Comparison of ENCODE assay signal across 12 cellular contexts in the genomic region with DNA sequence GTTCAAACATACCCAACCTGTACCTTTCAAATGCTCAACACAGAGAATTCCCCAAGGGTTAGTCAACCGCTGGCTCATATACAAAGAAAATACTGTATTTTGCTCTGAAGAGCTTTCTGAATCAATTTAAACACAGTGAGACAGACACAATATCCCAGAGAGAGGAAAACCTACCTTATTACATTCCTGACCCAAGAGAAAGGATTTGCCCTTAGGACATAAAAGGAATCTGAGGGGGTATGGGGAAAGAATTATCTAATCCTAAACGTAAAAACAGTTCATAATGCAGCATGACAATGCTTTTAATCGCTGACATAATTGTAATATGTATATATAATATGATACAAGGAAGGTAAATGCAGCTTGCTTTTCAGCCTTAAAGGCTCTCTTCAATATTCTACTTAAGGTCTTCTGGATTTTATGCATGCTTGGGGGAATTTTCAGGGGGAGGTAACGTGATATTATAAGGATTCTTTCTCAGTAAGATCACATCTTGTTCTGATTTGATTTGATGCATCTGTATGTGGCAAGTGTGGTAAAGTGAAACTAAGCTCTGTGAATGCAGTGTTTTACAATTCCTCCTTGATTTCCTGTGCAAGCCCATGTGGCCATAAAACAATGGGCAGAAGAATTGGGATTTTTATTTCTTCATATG.
DNase-seq lines count a peak whose midpoint lies in the region; ATAC-seq, FAIRE-seq and TF ChIP-seq lines count a peak whose summit lies in the region.
"Had no signal": no experiment of that assay in that cellular context is flagged by ENCODE, and none has a peak within 500 bp of the region (broad histone marks: within the 10 kb centered on the region; RNA-seq: fewer than 3 reads in every experiment).

No MANE protein-coding gene starts in this region.

- CTCF ChIA-PET in mammary epithelial cell (lab: Charles Lee; ENCODE audit: low non-redundant PET): interaction anchor here (0.6 kb wide), 1 partner anchor 746 kb away, joined by 5 read pairs; no protein-coding TSS in a partner anchor

- H3K4me3 ChIP-seq in mammary epithelial cell (replicated peaks in 1 of 3; ENCODE audit: insufficient read depth in 1 of 3, low read depth in 2 of 3, low read length in 3 of 3): peak overlapping the region in 2 of 3 experiments; percentile 31
- H3K4me3 ChIP-seq in esophagus squamous epithelium: no peak overlapping the region

- H3K4me2 ChIP-seq in mammary epithelial cell (ENCODE audit: insufficient read depth, low read depth, low read length): peak overlapping the region; percentile 83

- TF ChIP-seq CTCF in mammary epithelial cell (conservative IDR thresholded peaks at IDR 0.05 in 1 of 2, IDR thresholded peaks at IDR 0.05 in 1 of 2; ENCODE audit: extremely low read depth in 1 of 2, insufficient read depth in 1 of 2, low read depth in 1 of 2, low read length in 2 of 2) (no peak), esophagus squamous epithelium (IDR thresholded peaks at IDR 0.05) (no peak)

- H3K27ac ChIP-seq in mammary epithelial cell (ENCODE audit: insufficient read depth, low read depth, low read length) (peak overlapping the region; percentile 69), esophagus squamous epithelium (peak overlapping the region in 1 of 4 donors; percentile 2)

- H3K9me3 ChIP-seq in mammary epithelial cell (replicated peaks; ENCODE audit: insufficient read depth, low read length): no peaks in the 10 kb centered on the region
- no peaks in the 10 kb centered on the region for H3K9me3 ChIP-seq in esophagus squamous epithelium

- no TSS peak for BruUV-seq in mammary epithelial cell (replicated peaks; lab: Mats Ljungman, UMichigan)

- H3K27me3 ChIP-seq in mammary epithelial cell (ENCODE audit: insufficient read depth, low read length) (no peaks in the 10 kb centered on the region), esophagus squamous epithelium (no peaks in the 10 kb centered on the region)

- no peak for ATAC-seq in GM19324 (IDR thresholded peaks at IDR 0.05; ENCODE audit: low FRiP score, unreplicated experiment)
- ATAC-seq: activated CD8-positive, alpha-beta T cell treated with anti-CD3 and anti-CD28 coated beads, Interleukin-2, amount 10 ng/mL, durations not matched to agents 7 days and 5 days; esophagus mucosa had no signal

- H3K4me1 ChIP-seq in mammary epithelial cell (ENCODE audit: insufficient read depth, low read length): peaks cover 54% of the 10 kb centered on the region
- H3K4me1 ChIP-seq in esophagus squamous epithelium: peaks cover 0 to 45% (median 12%) of the 10 kb centered on the region in 3 donors

- no peaks in the 10 kb centered on the region for H3K36me3 ChIP-seq in mammary epithelial cell (ENCODE audit: insufficient read depth, low read length)
- peaks cover 0 to 17% (median 0%) of the 10 kb centered on the region in 3 donors for H3K36me3 ChIP-seq in esophagus squamous epithelium

- TF ChIP-seq POLR2A in esophagus squamous epithelium (IDR thresholded peaks at IDR 0.05): no peak

- no peak for FAIRE-seq in HTR-8/SVneo (lab: Jason Lieb, UNC)

- H3K79me2 ChIP-seq in mammary epithelial cell (ENCODE audit: insufficient read depth, low read length): no peaks in the 10 kb centered on the region

- H2AFZ ChIP-seq in mammary epithelial cell (ENCODE audit: low read depth, low read length): peak overlapping the region; percentile 40

- dilution Hi-C loops in mammary epithelial cell (cut with HindIII; ENCODE audit: low sequenced_read_pairs): loop anchor here (25.0 kb wide), 1 partner anchor 241 kb away; a partner anchor contains a TSS

- H4K20me1 ChIP-seq in mammary epithelial cell (ENCODE audit: insufficient read depth, low read length): no peaks in the 10 kb centered on the region

- intact Hi-C loops in mammary epithelial cell (cut with micrococcal nuclease) (no loop called here), esophagus squamous epithelium (cut with DNase I) (no loop called here)

- in situ Hi-C loops in ACHN (cut with HindIII; ENCODE audit: low pct_ligation_motif_present, low pct_unique_long_range_greater_than_20kb, low sequenced_read_pairs) (no loop called here), mammary epithelial cell (cut with MboI; ENCODE audit: low sequenced_read_pairs in 2 of 2) (loop anchor here in 1 of 2 donors (25.0 kb wide), 1 partner anchor 241 kb away; a partner anchor contains a TSS)

- H3K9ac ChIP-seq in mammary epithelial cell (ENCODE audit: insufficient read depth, low read length): peak overlapping the region; percentile 61

- 1% methylated on average over 4 of the region's 4 CpGs for WGBS in mammary epithelial cell (ENCODE audit: low coverage, missing lambda C conversion rate)
- WGBS in esophagus squamous epithelium, 2 donors: 39 to 50% methylated on average over 4 of the region's 4 CpGs

- DNase-seq in ACHN (peak; percentile 20), HTR-8/SVneo (ENCODE audit: insufficient read length, low spot score) (peak; percentile 53), mammary epithelial cell (peak; percentile 83), left kidney (ENCODE audit: low read depth, low spot score) (peak; percentile 35), NCI-H524 (lab: John Stamatoyannopoulos, UW) (no peak), esophagus squamous epithelium (lab: John Stamatoyannopoulos, UW) (no peak), putamen (ENCODE audit: low spot score) (no peak)
- DNase-seq: activated CD8-positive, alpha-beta T cell treated with anti-CD3 and anti-CD28 coated beads, Interleukin-2, amount 10 ng/mL, durations not matched to agents 7 days and 5 days; NCI-H1048; NCI-H774 had no signal

Comparison
In these comparisons a context has a peak if more than half of its experiments do, and no peak if none do; other contexts are left out.
1. DNase-seq: peak in ACHN (single experiment), HTR-8/SVneo (single experiment), mammary epithelial cell (single experiment) and left kidney (single experiment); none in NCI-H524 (0 of 2), esophagus squamous epithelium (single experiment) and putamen (single experiment).
2. H3K4me3 ChIP-seq: peak in mammary epithelial cell (2 of 3); none in esophagus squamous epithelium (0 of 4).